Comparison of ENCODE assay signal across 2 cellular contexts in the genomic region with DNA sequence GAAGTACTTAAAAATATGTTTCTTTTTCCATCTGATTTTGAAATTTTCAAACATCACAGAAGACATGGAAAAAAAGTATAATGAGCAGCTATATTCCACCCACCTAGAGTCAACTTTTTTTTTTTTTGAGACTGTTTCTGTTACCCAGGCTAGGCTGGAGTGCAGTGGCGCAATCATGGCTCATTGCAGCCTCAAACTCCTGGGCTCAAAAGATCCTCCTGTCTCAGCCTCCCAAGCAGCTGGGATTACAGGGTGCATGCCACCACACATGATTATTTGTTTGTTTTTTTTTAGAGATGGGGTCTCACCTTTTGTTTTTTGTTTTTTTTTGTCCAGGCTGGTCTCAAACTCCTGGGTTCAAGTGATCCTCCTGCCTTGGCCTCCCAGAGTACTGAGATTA.
TF ChIP-seq lines count a peak whose summit lies in the region.

No MANE protein-coding gene starts in this region.

TF ChIP-seq in HepG2, 621 proteins besides CTCF, POLR2A, EP300 and RAD21:
- TF ChIP-seq ZNF704 (CRISPR knock-in tag; IDR thresholded peaks at IDR 0.05; ENCODE audit: borderline replicate concordance) (no peak), ELF4 (CRISPR knock-in tag; IDR thresholded peaks at IDR 0.05; ENCODE audit: borderline replicate concordance) (no peak), MAZ (IDR thresholded peaks at IDR 0.05; ENCODE audit: borderline replicate concordance, low read depth, low read length) (no peak), MAZ (CRISPR knock-in tag; IDR thresholded peaks at IDR 0.05; ENCODE audit: low read depth) (no peak), ZNF770 (CRISPR knock-in tag; IDR thresholded peaks at IDR 0.05) (peak; percentile 96), ZNF746 (CRISPR knock-in tag; IDR thresholded peaks at IDR 0.05) (no peak), CEBPG (CRISPR knock-in tag; IDR thresholded peaks at IDR 0.05) (peak; percentile 51; the same call in 1 of the 2 replicates), CREB3 (CRISPR knock-in tag; IDR thresholded peaks at IDR 0.05) (no peak), ZNF30 (CRISPR knock-in tag; IDR thresholded peaks at IDR 0.05) (no peak), ZNF569 (CRISPR knock-in tag; IDR thresholded peaks at IDR 0.05; ENCODE audit: borderline replicate concordance) (no peak)

TF ChIP-seq in K562, 482 proteins besides CTCF, POLR2A, EP300 and RAD21:
- no peak for TF ChIP-seq ZNF79 (CRISPR knock-in tag; IDR thresholded peaks at IDR 0.05; ENCODE audit: low read depth)
- no peak for TF ChIP-seq RB1 (IDR thresholded peaks at IDR 0.05; ENCODE audit: low read depth)
- TF ChIP-seq CEBPB (tag; IDR thresholded peaks at IDR 0.05), result peak; percentile 26; the same call in 1 of the 2 replicates
